Comparison of ENCODE assay signal across 10 cellular contexts in the genomic region with DNA sequence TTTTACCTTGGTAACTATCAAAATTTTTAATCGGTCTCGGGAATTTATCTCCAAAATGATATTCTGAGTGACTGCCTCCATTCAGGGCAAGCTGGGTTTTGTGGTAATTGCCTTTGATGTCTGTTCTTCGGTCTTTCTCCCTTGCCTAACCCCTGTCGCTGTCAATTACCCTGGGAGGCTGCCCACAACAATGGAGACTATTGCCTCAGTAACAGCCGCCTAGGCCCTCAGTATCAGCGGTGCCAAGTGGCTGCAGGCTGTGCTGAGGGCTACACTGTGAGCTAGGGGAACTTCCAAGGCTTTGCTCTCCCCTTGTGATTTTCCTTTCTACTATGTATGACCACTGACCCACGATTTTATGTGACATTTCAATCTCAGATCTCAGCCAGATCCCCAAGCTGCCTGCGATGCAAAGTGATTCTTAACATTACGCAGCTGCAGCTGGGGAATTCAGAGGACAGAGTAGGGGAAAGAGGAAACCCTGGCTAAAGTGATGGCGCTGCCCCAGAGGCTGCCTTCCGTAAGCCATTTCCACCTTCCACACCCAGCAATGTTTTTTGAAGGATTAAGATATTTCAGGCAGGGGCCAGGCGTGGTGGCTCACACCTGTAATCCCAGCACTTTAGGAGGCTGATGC. TPM values are rescaled to one million over a fixed set of nuclear protein-coding genes. Genes with fewer than 3 reads are reported as not detected.
DNase-seq lines count a peak whose midpoint lies in the region; ATAC-seq and TF ChIP-seq lines count a peak whose summit lies in the region.
"Had no signal": no experiment of that assay in that cellular context is flagged by ENCODE, and none has a peak within 500 bp of the region (broad histone marks: within the 10 kb centered on the region; RNA-seq: fewer than 3 reads in every experiment).

No MANE protein-coding gene starts in this region.

- no peak overlapping the region for H3K27ac ChIP-seq in uterus
- H3K27ac ChIP-seq: parathyroid adenoma had no signal

- H3K27me3 Mint-ChIP-seq in neural crest cell (ENCODE audit: low read depth), result no peaks in the 10 kb centered on the region

- no peak for TF ChIP-seq CTCF in neural crest cell (conservative IDR thresholded peaks at IDR 0.05)
- no peak for TF ChIP-seq CTCF in uterus (IDR thresholded peaks at IDR 0.05)

- no peaks in the 10 kb centered on the region for H3K27me3 ChIP-seq in uterus

- H3K9me3 ChIP-seq in uterus, result no peaks in the 10 kb centered on the region

- peaks cover 10% of the 10 kb centered on the region for H3K4me1 Mint-ChIP-seq in neural crest cell

- no peak for ATAC-seq in HG03432 (IDR thresholded peaks at IDR 0.05; ENCODE audit: unreplicated experiment)
- ATAC-seq: Panc1 had no signal

- H3K4me3 Mint-ChIP-seq in neural crest cell, result peak overlapping the region; percentile 2

- no peaks in the 10 kb centered on the region for H3K4me1 ChIP-seq in uterus
- H3K4me1 ChIP-seq: parathyroid adenoma had no signal

- in situ Hi-C loops in G401 (cut with HindIII; ENCODE audit: low sequenced_read_pairs), result no loop called here

- no peaks in the 10 kb centered on the region for H3K36me3 Mint-ChIP-seq in neural crest cell (ENCODE audit: low read depth)

- no peak overlapping the region for H3K4me3 ChIP-seq in uterus

- H3K27ac Mint-ChIP-seq in neural crest cell (ENCODE audit: unreplicated experiment), result peak overlapping the region; percentile 3

- TF ChIP-seq POLR2A in uterus (IDR thresholded peaks at IDR 0.05), result no peak

- DNase-seq in DMS153 treated with DMSO at 0.1 percent for 48 hours (lab: John Stamatoyannopoulos, UW; ENCODE audit: unreplicated experiment), result peak; percentile 21
- DNase-seq in NCI-H1105 treated with DMSO at 0.1 percent for 48 hours (lab: John Stamatoyannopoulos, UW), result peak; percentile 52
- peak; percentile 17 for DNase-seq in dedifferentiated amniotic fluid mesenchymal stem cell (ENCODE audit: extremely low spot score)
- DNase-seq in neural crest cell (ENCODE audit: low read depth, low spot score), result peak; percentile 25
- DNase-seq in uterus, result no peak
- no peak for DNase-seq in G401 (ENCODE audit: low spot score)
- DNase-seq in NCI-H2196 treated with DMSO at 0.1 percent for 48 hours (lab: John Stamatoyannopoulos, UW; ENCODE audit: unreplicated experiment), result no peak

- intact Hi-C loops in uterus (cut with DNase I; ENCODE audit: low total_unique reads), result no loop called here

- no peaks in the 10 kb centered on the region for H3K36me3 ChIP-seq in uterus

- H3K9me3 Mint-ChIP-seq in neural crest cell, result no peaks in the 10 kb centered on the region

RNA-seq across cellular contexts. Expression of a gene that starts 36.2 kb away (rescaled TPM):
- total RNA-seq in neural crest cell, result 51.2 and 55.1 TPM in 2 replicates
- 10 to 100 TPM in 3 of 4 donors, 1 to 10 TPM in 1; 9.2 to 82.7 (median 27.4) TPM for total RNA-seq in uterus
- total RNA-seq in G401 (2014; rRNA removed; shearing (Covaris generic)), result 13.2 and 28.2 TPM in 2 replicates

RNA-seq across cellular contexts. Expression of a gene that starts 50.0 kb away (rescaled TPM):
- total RNA-seq in neural crest cell (not detected in 2 replicates), uterus (not detected)
- not detected in 2 replicates for total RNA-seq in G401 (2014; rRNA removed; shearing (Covaris generic))

Comparison
In these comparisons a context has a peak if more than half of its experiments do, and no peak if none do; other contexts are left out.
1. DNase-seq: peak in DMS153 treated with DMSO at 0.1 percent for 48 hours (single experiment), NCI-H1105 treated with DMSO at 0.1 percent for 48 hours (single experiment), dedifferentiated amniotic fluid mesenchymal stem cell (single experiment) and neural crest cell (single experiment); none in uterus (0 of 2), G401 (single experiment) and NCI-H2196 treated with DMSO at 0.1 percent for 48 hours (single experiment).